26 cellular contexts compared by ENCODE assay signal in genomic region chr1:52929019-52929418, GRCh38.
"Had no signal": no experiment of that assay in that cellular context is flagged by ENCODE, and none has a peak within 500 bp of the region (broad histone marks: within the 10 kb centered on the region; RNA-seq: fewer than 3 reads in every experiment).

No MANE protein-coding gene starts in this region.

- H3K4me3 Mint-ChIP-seq: activated CD8-positive, alpha-beta T cell treated with anti-CD3 and anti-CD28 coated beads, Interleukin-2, amount 10 ng/mL, durations not matched to agents 7 days and 5 days; activated naive CD4-positive, alpha-beta T cell treated with anti-CD3 and anti-CD28 coated beads, Interleukin-2, amount 50 U/mL, for 24 hours; WTC11 had no signal

- H3K4me3 ChIP-seq: body of pancreas had no signal

- H3K27ac ChIP-seq: ascending aorta, body of pancreas, SJSA1 had no signal

- H3K27me3 ChIP-seq: ascending aorta, body of pancreas, SJSA1 had no signal

- H3K9me3 ChIP-seq: ascending aorta, body of pancreas, SJSA1 had no signal

- H3K36me3 Mint-ChIP-seq: WTC11 had no signal

- DNase-seq: activated CD4-positive, alpha-beta T cell treated with anti-CD3 and anti-CD28 coated beads for 48 hours; activated CD4-positive, alpha-beta T cell treated with anti-CD3 and anti-CD28 coated beads, Interleukin-2, amount 50 U/mL, for 4 hours; activated CD4-positive, CD25-positive, alpha-beta regulatory T cell treated with anti-CD3 and anti-CD28 coated beads, Interleukin-2, amount 50 U/mL, for 72 hours; activated CD8-positive, alpha-beta memory T cell treated with anti-CD3 and anti-CD28 coated beads, Interleukin-2, amount 50 U/mL, for 48 hours; activated CD8-positive, alpha-beta T cell treated with anti-CD3 and anti-CD28 coated beads, Interleukin-2, amount 10 ng/mL, durations not matched to agents 7 days and 5 days; activated T-cell treated with anti-CD3 and anti-CD28 coated beads, Interleukin-2, amount 50 U/mL, for 1 hour; amniotic stem cell; body of pancreas; central memory CD4-positive, alpha-beta T cell; Karpas-422; MM.1S; NCI-H1105; NCI-H1436; NCI-H187; NCI-H2081; NCI-H510A treated with DMSO at 0.1 percent for 48 hours; NCI-H69; NK-92 treated with Interleukin-12 subunit alpha and Interleukin-12 subunit beta, amount 100 ng/mL, for 24 hours; OCI-M1; SHP77; SW 1271 had no signal

- H3K27ac Mint-ChIP-seq: activated CD8-positive, alpha-beta T cell treated with anti-CD3 and anti-CD28 coated beads, Interleukin-2, amount 10 ng/mL, durations not matched to agents 7 days and 5 days; activated naive CD4-positive, alpha-beta T cell treated with anti-CD3 and anti-CD28 coated beads, Interleukin-2, amount 50 U/mL, for 24 hours; WTC11 had no signal

- H3K36me3 ChIP-seq: ascending aorta had no signal

- H3K27me3 Mint-ChIP-seq: activated naive CD4-positive, alpha-beta T cell treated with anti-CD3 and anti-CD28 coated beads, Interleukin-2, amount 50 U/mL, for 24 hours had no signal

- H3K9me3 Mint-ChIP-seq: activated naive CD4-positive, alpha-beta T cell treated with anti-CD3 and anti-CD28 coated beads, Interleukin-2, amount 50 U/mL, for 24 hours; WTC11 had no signal

- ATAC-seq: activated CD8-positive, alpha-beta T cell treated with anti-CD3 and anti-CD28 coated beads, Interleukin-2, amount 10 ng/mL, durations not matched to agents 7 days and 5 days; body of pancreas; SK-N-SH treated with all-trans-retinoic acid at 6 μM for 48 hours; WTC11 had no signal
